In genomic region chr20:49028177-49028576, GRCh38 we compare ENCODE assay signal across 1 cellular context.
TF ChIP-seq lines count a peak whose summit lies in the region.
"Not testable (repeated sequence)": the region's sequence is repeated elsewhere in the genome, so short reads cannot be mapped to it uniquely, and the experiment has no call there.

No MANE protein-coding gene starts in this region.

TF ChIP-seq in HepG2, 621 proteins besides CTCF, POLR2A, EP300 and RAD21:
- peak; percentile 91 for TF ChIP-seq ZNF770 (CRISPR knock-in tag; IDR thresholded peaks at IDR 0.05)
- TF ChIP-seq NONO (IDR thresholded peaks at IDR 0.05): not testable (repeated sequence)
- 0 out of 2 replicates have a peak, but pooled peaks have one; percentile 19 for TF ChIP-seq NONO (CRISPR knock-in tag; conservative IDR thresholded peaks at IDR 0.05)
